ENCODE assay signal across 17 cellular contexts in the genomic region with DNA sequence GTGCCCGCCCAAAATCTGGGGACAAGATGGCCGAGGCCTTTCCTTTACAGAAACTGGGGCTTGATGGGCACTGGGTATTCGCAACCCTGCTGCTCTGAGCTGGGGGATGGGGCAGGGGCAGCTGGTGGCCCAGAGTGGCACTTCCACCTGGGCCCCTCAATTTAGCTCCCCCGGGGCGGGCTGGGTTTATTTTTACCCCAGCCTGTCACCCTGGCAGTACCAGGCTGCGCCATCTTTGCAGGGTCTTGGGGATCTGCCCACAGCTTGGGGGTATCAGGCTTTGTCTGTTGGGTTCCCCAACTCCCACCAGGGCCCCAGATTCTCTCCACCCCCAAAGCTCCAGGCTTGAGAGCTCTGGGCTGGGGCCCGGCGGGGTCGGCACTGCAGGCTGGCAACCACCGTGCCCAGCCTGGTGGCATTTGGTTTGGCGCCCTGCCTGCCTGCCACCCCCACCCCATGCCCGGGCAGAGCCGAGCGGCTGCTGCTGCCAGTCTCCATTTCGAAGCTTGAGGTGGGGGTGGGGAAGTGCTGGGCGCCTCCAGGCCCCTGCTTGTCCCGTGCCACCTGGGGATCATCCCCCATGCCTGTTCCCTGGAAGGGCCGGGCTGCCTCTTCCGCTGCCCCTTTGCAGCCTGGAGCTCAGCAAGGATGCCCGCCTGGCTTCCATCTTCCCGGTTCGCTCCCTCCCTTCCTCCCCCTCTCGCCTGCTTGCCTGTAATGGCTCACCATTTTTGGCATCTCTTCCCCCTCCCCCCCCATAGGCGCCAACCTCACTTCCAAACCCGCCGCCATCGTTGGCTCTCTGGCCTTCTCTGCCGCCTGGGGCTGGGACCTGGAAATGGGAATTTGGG. TPM values are rescaled to one million over a fixed set of nuclear protein-coding genes. Genes with fewer than 3 reads are reported as not detected.
DNase-seq lines count a peak whose midpoint lies in the region; ATAC-seq, FAIRE-seq and TF ChIP-seq lines count a peak whose summit lies in the region.
"Had no signal": no experiment of that assay in that cellular context is flagged by ENCODE, and none has a peak within 500 bp of the region (broad histone marks: within the 10 kb centered on the region; RNA-seq: fewer than 3 reads in every experiment).

No MANE protein-coding gene starts in this region.

- in situ Hi-C loops in HepG2 (cut with HindIII; ENCODE audit: extremely low pct_ligation_motif_present, low pct_unique_long_range_greater_than_20kb), result no loop called here

- H3K27me3 ChIP-seq in HepG2 (ENCODE audit: control insufficient read depth in 1 of 2, insufficient read depth in 2 of 2, low read length in 2 of 2) (no peaks in the 10 kb centered on the region; a peak in 1 of 5 replicates), right lobe of liver (no peaks in the 10 kb centered on the region), heart right ventricle (peaks cover 0 to 25% (median 0%) of the 10 kb centered on the region in 7 donors), skeletal muscle satellite cell (ENCODE audit: control insufficient read depth, insufficient read depth, low read length) (no peaks in the 10 kb centered on the region), Peyer's patch (no peaks in the 10 kb centered on the region)

- no peak for TF ChIP-seq RAD21 in HepG2 (CRISPR knock-in tag; IDR thresholded peaks at IDR 0.05)

- H3K4me1 ChIP-seq in HepG2 (ENCODE audit: insufficient read depth, low read length) (peaks cover 13% of the 10 kb centered on the region), right lobe of liver (peaks cover 0 to 41% (median 8%) of the 10 kb centered on the region in 4 donors), heart right ventricle (peaks cover 28 to 99% (median 66%) of the 10 kb centered on the region in 9 donors), skeletal muscle satellite cell (ENCODE audit: control insufficient read depth, insufficient read depth, low read length) (peaks cover 54% of the 10 kb centered on the region), Peyer's patch (peaks cover 0 to 72% (median 0%) of the 10 kb centered on the region in 4 donors)
- H3K4me1 ChIP-seq: Caco-2 had no signal

- CTCF ChIA-PET in HepG2 (lab: Yijun Ruan, JAX; ENCODE audit: low intra/inter-chr PET ratio, low total read pairs), result no interaction called here

- H3K9ac ChIP-seq in HepG2 (ENCODE audit: insufficient read depth, low read depth, low read length) (no peak overlapping the region), skeletal muscle satellite cell (ENCODE audit: low read depth, low read length) (no peak overlapping the region)

- POLR2A ChIA-PET in HepG2 (lab: Yijun Ruan, JAX), result interaction anchor here (2.8 to 3.8 kb wide), 2 partner anchors 25 to 54 kb away, joined by 9 to 16 read pairs; no protein-coding TSS in a partner anchor

- TF ChIP-seq CTCF in HepG2 (CRISPR knock-in tag; IDR thresholded peaks at IDR 0.05) (no peak), right lobe of liver (IDR thresholded peaks at IDR 0.05) (no peak), heart right ventricle (IDR thresholded peaks at IDR 0.05) (no peak), Peyer's patch (IDR thresholded peaks at IDR 0.05) (no peak)

- ATAC-seq in HepG2, result no peak
- ATAC-seq in right lobe of liver, result no peak
- ATAC-seq in heart right ventricle, result peak in 4 of 8 donors; percentile 25 to 38 (median 30)
- no peak for ATAC-seq in HG02763 (IDR thresholded peaks at IDR 0.05; ENCODE audit: unreplicated experiment)
- ATAC-seq in GM19328 (IDR thresholded peaks at IDR 0.05; ENCODE audit: unreplicated experiment), result no peak
- ATAC-seq: activated naive CD8-positive, alpha-beta T cell treated with anti-CD3 and anti-CD28 coated beads, Interleukin-2, amount 50 U/mL, for 24 hours had no signal

- H4K20me1 ChIP-seq in HepG2 (ENCODE audit: insufficient read depth, low read length), result no peaks in the 10 kb centered on the region

- TF ChIP-seq EP300 in HepG2 (IDR thresholded peaks at IDR 0.05; ENCODE audit: low read depth in 2 of 2, low read length in 2 of 2), result no peak
- no peak for TF ChIP-seq EP300 in HepG2 (CRISPR knock-in tag; IDR thresholded peaks at IDR 0.05; ENCODE audit: borderline replicate concordance)

- no peak for FAIRE-seq in HepG2 (lab: Jason Lieb, UNC)
- FAIRE-seq: GM18507 had no signal

- H3K27ac ChIP-seq in HepG2 (ENCODE audit: extremely low read length, insufficient read depth, low read length) (no peak overlapping the region), right lobe of liver (no peak overlapping the region), heart right ventricle (peak overlapping the region; percentile 14 to 96 (median 73)), Peyer's patch (peak overlapping the region in 1 of 4 donors; percentile 64)

- DNase-seq in HepG2 (ENCODE audit: low spot score), result no peak
- DNase-seq in right lobe of liver, result no peak
- no peak for DNase-seq in heart right ventricle
- DNase-seq in Peyer's patch, result no peak
- no peak for DNase-seq in GM19238 (ENCODE audit: insufficient read length, low spot score)
- DNase-seq: activated naive CD8-positive, alpha-beta T cell treated with anti-CD3 and anti-CD28 coated beads, Interleukin-2, amount 50 U/mL, for 24 hours; activated T-cell treated with anti-CD3 and anti-CD28 coated beads, Interleukin-2, amount 50 U/mL, for 1 hour; Caco-2; NCI-H774; RPMI8226; stimulated activated CD4-positive, alpha-beta T cell treated with anti-CD3 and anti-CD28 coated beads, Interleukin-2, amount 100 ng/mL, for 48 hours; T-helper 2 cell had no signal

- H2AFZ ChIP-seq in HepG2 (ENCODE audit: low read length), result no peak overlapping the region

- no peak overlapping the region for H3K4me3 ChIP-seq in HepG2 (replicated peaks in 1 of 3; ENCODE audit: insufficient read depth in 1 of 3, low read depth in 2 of 3, low read length in 3 of 3)
- H3K4me3 ChIP-seq in right lobe of liver, result no peak overlapping the region
- H3K4me3 ChIP-seq in heart right ventricle, result peak overlapping the region in 3 of 10 donors; percentile 15 to 33 (median 19)
- H3K4me3 ChIP-seq in skeletal muscle satellite cell (ENCODE audit: low read length), result peak overlapping the region; percentile 30
- no peak overlapping the region for H3K4me3 ChIP-seq in Peyer's patch

- WGBS in HepG2 (ENCODE audit: low lambda C conversion rate), result over 99% methylated on average over 9 of the region's 28 CpGs
- WGBS in right lobe of liver (ENCODE audit: insufficient coverage, low coverage, low lambda C conversion rate, missing lambda C conversion rate), result 63% methylated on average over 7 of the region's 28 CpGs
- 58 to 68% methylated on average over 28 of the region's 28 CpGs for WGBS in heart right ventricle, 2 donors

- intact Hi-C loops in HepG2 (cut with micrococcal nuclease; ENCODE audit: unreplicated experiment), result no loop called here
- intact Hi-C loops in right lobe of liver (cut with DNase I), result no loop called here
- intact Hi-C loops in heart right ventricle (cut with DNase I), result no loop called here

- H3K4me2 ChIP-seq in HepG2 (ENCODE audit: low read depth, low read length) (no peak overlapping the region), skeletal muscle satellite cell (ENCODE audit: low read length) (peak overlapping the region; percentile 70)

- no TSS peak for BruUV-seq in HepG2 (replicated peaks; lab: Mats Ljungman, UMichigan)

- H3K9me3 ChIP-seq in HepG2 (ENCODE audit: low read length) (no peaks in the 10 kb centered on the region), right lobe of liver (no peaks in the 10 kb centered on the region), heart right ventricle (no peaks in the 10 kb centered on the region), skeletal muscle satellite cell (replicated peaks; ENCODE audit: low read length) (no peaks in the 10 kb centered on the region), Peyer's patch (peaks cover 0 to 3% (median 0%) of the 10 kb centered on the region in 4 donors)
- H3K9me3 ChIP-seq: Caco-2 had no signal

- TF ChIP-seq POLR2A in HepG2 (IDR thresholded peaks at IDR 0.05; ENCODE audit: insufficient read depth in 1 of 2, low read depth in 2 of 2, low read length in 2 of 2) (no peak), right lobe of liver (IDR thresholded peaks at IDR 0.05) (no peak), Peyer's patch (IDR thresholded peaks at IDR 0.05) (no peak)

- H3K79me2 ChIP-seq in HepG2 (ENCODE audit: insufficient read depth, low read length), result peaks cover 23% of the 10 kb centered on the region

- H3K36me3 ChIP-seq in HepG2 (replicated peaks in 1 of 2; ENCODE audit: control insufficient read depth in 1 of 2, insufficient read depth in 2 of 2, low read length in 2 of 2) (peaks cover 3 to 4% of the 10 kb centered on the region in 2 experiments; a peak in 3 of 5 replicates), right lobe of liver (no peaks in the 10 kb centered on the region), heart right ventricle (peaks cover 0 to 8% (median 0%) of the 10 kb centered on the region in 9 donors), skeletal muscle satellite cell (ENCODE audit: insufficient read depth, low read length) (no peaks in the 10 kb centered on the region), Peyer's patch (no peaks in the 10 kb centered on the region)

RNA-seq across cellular contexts. Expression of gene NFIX, which starts 11.4 kb away (rescaled TPM):
- total RNA-seq in HepG2 (2016; rRNA removed; fragmentation: Illumina TruSeq; extraction: Trizol) (5.4 and 5.6 TPM in 2 replicates), right lobe of liver (10 to 100 TPM; 20.3 to 40.0 (median 26.7) TPM), heart right ventricle (100 to 1,000 TPM; 111 to 162 (median 145) TPM), Peyer's patch (10 to 100 TPM; 13.5 to 56.9 (median 40.0) TPM)
- 16.3 and 20.2 TPM in 2 replicates for total RNA-seq in HepG2 (2016; cell fraction: cytosol; rRNA removed; fragmentation: Illumina TruSeq; extraction: Trizol; ENCODE audit: low read depth)
- total RNA-seq in HepG2 (2016; cell fraction: insoluble cytoplasmic fraction; rRNA removed; fragmentation: Illumina TruSeq; extraction: Trizol), result 4.6 and 4.7 TPM in 2 replicates
- total RNA-seq in HepG2 (2016; cell fraction: membrane; rRNA removed; fragmentation: Illumina TruSeq; extraction: Trizol), result 6.7 and 9.2 TPM in 2 replicates
- 4.9 and 6.0 TPM in 2 replicates for total RNA-seq in HepG2 (2016; cell fraction: nucleus; rRNA removed; fragmentation: Illumina TruSeq; extraction: Trizol)
- polyA plus RNA-seq in HepG2 (2011; rRNA removed) (3.0 and 3.4 TPM in 2 replicates), heart right ventricle (10 to 100 TPM; 16.8 to 34.2 TPM)
- polyA plus RNA-seq in HepG2 (2011; cell fraction: cytosol; rRNA removed), result 1.4 and 1.6 TPM in 2 replicates
- polyA plus RNA-seq in HepG2 (2011; cell fraction: nucleus; rRNA removed), result 11.0 and 14.0 TPM in 2 replicates
- polyA plus RNA-seq in HepG2 (2012), result 9.0 and 12.2 TPM in 2 replicates
- polyA plus RNA-seq in HepG2 (2016; cell fraction: cytosol; fragmentation: Illumina TruSeq; extraction: Trizol; ENCODE audit: low read depth), result 0.70 and 0.93 TPM in 2 replicates
- 8.8 and 11.9 TPM in 2 replicates for polyA plus RNA-seq in HepG2 (2016; cell fraction: insoluble cytoplasmic fraction; fragmentation: Illumina TruSeq; extraction: Trizol; ENCODE audit: low read depth)
- polyA plus RNA-seq in HepG2 (2016; cell fraction: membrane; fragmentation: Illumina TruSeq; extraction: Trizol; ENCODE audit: low read depth), result 3.1 and 4.9 TPM in 2 replicates
- 14.6 and 14.7 TPM in 2 replicates for polyA plus RNA-seq in HepG2 (2016; cell fraction: nucleus; fragmentation: Illumina TruSeq; extraction: Trizol; ENCODE audit: insufficient read depth, low read depth)
- polyA minus RNA-seq in HepG2 (2011; rRNA and poly(A)+ RNA removed; ENCODE audit: low replicate concordance), result 0.82 and 6.2 TPM in 2 replicates
- polyA minus RNA-seq in HepG2 (2011; cell fraction: cytosol; rRNA and poly(A)+ RNA removed), result 5.0 and 6.2 TPM in 2 replicates
- 6.8 and 7.7 TPM in 2 replicates for polyA minus RNA-seq in HepG2 (2011; cell fraction: nucleus; rRNA and poly(A)+ RNA removed)
- 41.6 and 60.9 TPM in 2 replicates for total RNA-seq in skeletal muscle satellite cell (2012; rRNA removed)

RNA-seq across cellular contexts. Expression of gene DAND5, which starts 37.3 kb away (rescaled TPM):
- total RNA-seq in HepG2 (2016; rRNA removed; fragmentation: Illumina TruSeq; extraction: Trizol) (not detected in 2 replicates), right lobe of liver (not detected), heart right ventricle (10 to 100 TPM in 5 of 10 donors, 1 to 10 TPM in 5; 7.3 to 14.4 (median 10.1) TPM), Peyer's patch (1 to 10 TPM in 1 of 4 donors, not detected in 3; 2.1 TPM)
- not detected in 2 replicates for total RNA-seq in HepG2 (2016; cell fraction: cytosol; rRNA removed; fragmentation: Illumina TruSeq; extraction: Trizol; ENCODE audit: low read depth)
- not detected in 2 replicates for total RNA-seq in HepG2 (2016; cell fraction: insoluble cytoplasmic fraction; rRNA removed; fragmentation: Illumina TruSeq; extraction: Trizol)
- total RNA-seq in HepG2 (2016; cell fraction: membrane; rRNA removed; fragmentation: Illumina TruSeq; extraction: Trizol), result not detected in 2 replicates
- not detected in 2 replicates for total RNA-seq in HepG2 (2016; cell fraction: nucleus; rRNA removed; fragmentation: Illumina TruSeq; extraction: Trizol)
- polyA plus RNA-seq in HepG2 (2011; rRNA removed) (0.04 TPM in 1 of 2 replicates, not detected in the other), heart right ventricle (1 to 10 TPM in 1 of 2 donors, under 1 TPM in 1; 0.71 to 4.2 TPM)
- 0.03 and 0.04 TPM in 2 replicates for polyA plus RNA-seq in HepG2 (2011; cell fraction: cytosol; rRNA removed)
- polyA plus RNA-seq in HepG2 (2011; cell fraction: nucleus; rRNA removed), result 0.10 and 0.13 TPM in 2 replicates
- not detected in 2 replicates for polyA plus RNA-seq in HepG2 (2012)
- not detected in 2 replicates for polyA plus RNA-seq in HepG2 (2016; cell fraction: cytosol; fragmentation: Illumina TruSeq; extraction: Trizol; ENCODE audit: low read depth)
- polyA plus RNA-seq in HepG2 (2016; cell fraction: insoluble cytoplasmic fraction; fragmentation: Illumina TruSeq; extraction: Trizol; ENCODE audit: low read depth), result not detected in 2 replicates
- not detected in 2 replicates for polyA plus RNA-seq in HepG2 (2016; cell fraction: membrane; fragmentation: Illumina TruSeq; extraction: Trizol; ENCODE audit: low read depth)
- not detected in 2 replicates for polyA plus RNA-seq in HepG2 (2016; cell fraction: nucleus; fragmentation: Illumina TruSeq; extraction: Trizol; ENCODE audit: insufficient read depth, low read depth)
- 0.40 TPM in 1 of 2 replicates, not detected in the other for polyA minus RNA-seq in HepG2 (2011; rRNA and poly(A)+ RNA removed; ENCODE audit: low replicate concordance)
- not detected in 2 replicates for polyA minus RNA-seq in HepG2 (2011; cell fraction: cytosol; rRNA and poly(A)+ RNA removed)
- not detected in 2 replicates for polyA minus RNA-seq in HepG2 (2011; cell fraction: nucleus; rRNA and poly(A)+ RNA removed)
- total RNA-seq in skeletal muscle satellite cell (2012; rRNA removed), result not detected in 2 replicates
- total RNA-seq: Caco-2, progenitor cell of endocrine pancreas had no signal

RNA-seq across cellular contexts. Expression of gene GADD45GIP1, which starts 49.6 kb away (rescaled TPM):
- total RNA-seq in HepG2 (2016; rRNA removed; fragmentation: Illumina TruSeq; extraction: Trizol), result 24.6 and 37.4 TPM in 2 replicates
- total RNA-seq in HepG2 (2016; cell fraction: cytosol; rRNA removed; fragmentation: Illumina TruSeq; extraction: Trizol; ENCODE audit: low read depth), result 14.3 and 14.8 TPM in 2 replicates
- 25.1 and 41.7 TPM in 2 replicates for total RNA-seq in HepG2 (2016; cell fraction: insoluble cytoplasmic fraction; rRNA removed; fragmentation: Illumina TruSeq; extraction: Trizol)
- total RNA-seq in HepG2 (2016; cell fraction: membrane; rRNA removed; fragmentation: Illumina TruSeq; extraction: Trizol), result 14.2 and 15.7 TPM in 2 replicates
- total RNA-seq in HepG2 (2016; cell fraction: nucleus; rRNA removed; fragmentation: Illumina TruSeq; extraction: Trizol), result 8.8 and 9.5 TPM in 2 replicates
- 30.7 and 31.9 TPM in 2 replicates for polyA plus RNA-seq in HepG2 (2011; rRNA removed)
- polyA plus RNA-seq in HepG2 (2011; cell fraction: cytosol; rRNA removed), result 33.0 and 52.1 TPM in 2 replicates
- 13.9 and 14.0 TPM in 2 replicates for polyA plus RNA-seq in HepG2 (2011; cell fraction: nucleus; rRNA removed)
- polyA plus RNA-seq in HepG2 (2012), result 19.0 and 20.6 TPM in 2 replicates
- polyA plus RNA-seq in HepG2 (2016; cell fraction: cytosol; fragmentation: Illumina TruSeq; extraction: Trizol; ENCODE audit: low read depth), result 24.7 and 26.7 TPM in 2 replicates
- 71.6 and 84.3 TPM in 2 replicates for polyA plus RNA-seq in HepG2 (2016; cell fraction: insoluble cytoplasmic fraction; fragmentation: Illumina TruSeq; extraction: Trizol; ENCODE audit: low read depth)
- polyA plus RNA-seq in HepG2 (2016; cell fraction: membrane; fragmentation: Illumina TruSeq; extraction: Trizol; ENCODE audit: low read depth), result 20.1 and 21.0 TPM in 2 replicates
- polyA plus RNA-seq in HepG2 (2016; cell fraction: nucleus; fragmentation: Illumina TruSeq; extraction: Trizol; ENCODE audit: insufficient read depth, low read depth), result 27.9 and 29.2 TPM in 2 replicates
- 6.2 and 12.6 TPM in 2 replicates for polyA minus RNA-seq in HepG2 (2011; rRNA and poly(A)+ RNA removed; ENCODE audit: low replicate concordance)
- 9.9 and 11.7 TPM in 2 replicates for polyA minus RNA-seq in HepG2 (2011; cell fraction: cytosol; rRNA and poly(A)+ RNA removed)
- 3.2 and 3.7 TPM in 2 replicates for polyA minus RNA-seq in HepG2 (2011; cell fraction: nucleus; rRNA and poly(A)+ RNA removed)
- 10 to 100 TPM in 3 of 6 experiments, 1 to 10 TPM in 3; 7.7 to 29.3 (median 10.0) TPM for total RNA-seq in right lobe of liver
- 10 to 100 TPM; 18.4 to 33.9 (median 20.9) TPM for total RNA-seq in heart right ventricle
- polyA plus RNA-seq in heart right ventricle, result 100 to 1,000 TPM; 120 to 237 TPM
- total RNA-seq in skeletal muscle satellite cell (2012; rRNA removed), result 21.3 and 26.4 TPM in 2 replicates
- total RNA-seq in Peyer's patch, result 10 to 100 TPM; 12.5 to 43.7 (median 15.6) TPM

Comparison
In these comparisons a context has a peak if more than half of its experiments do, and no peak if none do; other contexts are left out.
1. H3K27ac ChIP-seq: peak in heart right ventricle (10 of 10); none in HepG2 (single experiment) and right lobe of liver (0 of 3).